Comparison of ENCODE assay signal across 15 cellular contexts in genomic region chr2:202689898-202690297, GRCh38.
"Had no signal": no experiment of that assay in that cellular context is flagged by ENCODE, and none has a peak within 500 bp of the region (broad histone marks: within the 10 kb centered on the region; RNA-seq: fewer than 3 reads in every experiment).

No MANE protein-coding gene starts in this region.

- H3K27me3 ChIP-seq: body of pancreas, foreskin keratinocyte, pancreas, sigmoid colon, SJSA1, tibial artery had no signal

- ATAC-seq: body of pancreas, lower lobe of right lung, pancreas had no signal

- H3K9me3 Mint-ChIP-seq: central memory CD8-positive, alpha-beta T cell; T-helper 2 cell treated with Interferon-gamma antibody and Interleukin-4, amounts not matched to agents 5 μg/mL and 100 μg/mL, for 36 hours had no signal

- H3K4me1 ChIP-seq: lower lobe of right lung, sigmoid colon, SJSA1 had no signal

- H3K36me3 Mint-ChIP-seq: mesothelial cell of epicardium had no signal

- H3K27ac ChIP-seq: body of pancreas, coronary artery, foreskin keratinocyte, lower lobe of right lung, pancreas, sigmoid colon, SJSA1 had no signal

- DNase-seq: activated CD4-positive, alpha-beta T cell treated with anti-CD3 and anti-CD28 coated beads, Interleukin-2, amount 10 ng/mL, durations not matched to agents 7 days and 5 days; activated gamma-delta T cell treated with Interleukin-2 at 50 U/mL for 16 hours; amniotic stem cell; body of pancreas; lower lobe of right lung; pancreas; sigmoid colon; stimulated activated CD4-positive, alpha-beta T cell treated with anti-CD3 and anti-CD28 coated beads, Interleukin-1b, Interleukin-23, amount 100 ng/mL, for 48 hours; tibial artery had no signal

- H3K36me3 ChIP-seq: lower lobe of right lung, pancreas, sigmoid colon, SJSA1, tibial artery had no signal

- H3K4me3 ChIP-seq: body of pancreas, coronary artery, lower lobe of right lung, pancreas, sigmoid colon, SJSA1, tibial artery had no signal

- H3K27ac Mint-ChIP-seq: activated CD4-positive, alpha-beta T cell treated with anti-CD3 and anti-CD28 coated beads, Interleukin-2, amount 10 ng/mL, durations not matched to agents 7 days and 5 days; mesothelial cell of epicardium; T-helper 2 cell treated with Interferon-gamma antibody and Interleukin-4, amounts not matched to agents 5 μg/mL and 100 μg/mL, for 36 hours had no signal

- H3K27me3 Mint-ChIP-seq: activated CD4-positive, alpha-beta T cell treated with anti-CD3 and anti-CD28 coated beads, Interleukin-2, amount 10 ng/mL, durations not matched to agents 7 days and 5 days; central memory CD8-positive, alpha-beta T cell had no signal

- H3K9me3 ChIP-seq: body of pancreas, lower lobe of right lung, pancreas, sigmoid colon, SJSA1, tibial artery had no signal

- H3K4me3 Mint-ChIP-seq: activated CD4-positive, alpha-beta T cell treated with anti-CD3 and anti-CD28 coated beads, Interleukin-2, amount 10 ng/mL, durations not matched to agents 7 days and 5 days; central memory CD8-positive, alpha-beta T cell; mesothelial cell of epicardium; T-helper 2 cell treated with Interferon-gamma antibody and Interleukin-4, amounts not matched to agents 5 μg/mL and 100 μg/mL, for 36 hours had no signal
